Comparison of ENCODE assay signal across 1 cellular context in genomic region chr7:131327626-131328386, GRCh38.
TF ChIP-seq lines count a peak whose summit lies in the region.

MKLN1 (plus strand) TSS chr7:131327876; CDS start chr7:131327900, 24 bp downstream.

TF ChIP-seq in K562, 482 proteins besides CTCF, POLR2A, EP300 and RAD21 (continued from another document and continues in another):
- peak; percentile 84; the same call in 1 of the 2 replicates for TF ChIP-seq ZBTB17 (CRISPR knock-in tag; IDR thresholded peaks at IDR 0.05)
- no peak for TF ChIP-seq XRCC3 (IDR thresholded peaks at IDR 0.05)
- TF ChIP-seq CAMTA2 (CRISPR knock-in tag; conservative IDR thresholded peaks at IDR 0.05) = peak; percentile 81; the same call in 1 of the 2 replicates
- TF ChIP-seq PML (IDR thresholded peaks at IDR 0.05; ENCODE audit: low read length) = peak; percentile 88
- no peak for TF ChIP-seq ZNF408 (CRISPR knock-in tag; IDR thresholded peaks at IDR 0.05; ENCODE audit: low read depth)
- peak; percentile 54 for TF ChIP-seq ETV5 (CRISPR knock-in tag; IDR thresholded peaks at IDR 0.05; ENCODE audit: low read depth)
- no peak; the same call in 1 of the 2 replicates for TF ChIP-seq PBX2 (CRISPR knock-in tag; IDR thresholded peaks at IDR 0.05; ENCODE audit: low read depth)
- TF ChIP-seq PBX2 (tag; conservative IDR thresholded peaks at IDR 0.05; ENCODE audit: low read depth) = no peak
- no peak for TF ChIP-seq ZNF41 (CRISPR knock-in tag; conservative IDR thresholded peaks at IDR 0.05)
- peak; percentile 81 for TF ChIP-seq CREB1 (IDR thresholded peaks at IDR 0.05)
- TF ChIP-seq CREB1 (CRISPR knock-in tag; IDR thresholded peaks at IDR 0.05) = no peak; the same call in 1 of the 2 replicates
- TF ChIP-seq HNRNPK (IDR thresholded peaks at IDR 0.05; ENCODE audit: low read depth, low read length, poor library complexity, severe bottlenecking) = no peak
- no peak for TF ChIP-seq ZC3H8 (IDR thresholded peaks at IDR 0.05)
- TF ChIP-seq USF1 (CRISPR knock-in tag; IDR thresholded peaks at IDR 0.05) = no peak; the same call in none of the 2 replicates
- no peak for TF ChIP-seq SMARCE1 (IDR thresholded peaks at IDR 0.05)
- no peak for TF ChIP-seq POLR3A (IDR thresholded peaks at IDR 0.05; ENCODE audit: borderline replicate concordance, extremely low read depth, insufficient read depth, insufficient read length)
- no peak for TF ChIP-seq ZNF699 (CRISPR knock-in tag; IDR thresholded peaks at IDR 0.05; ENCODE audit: insufficient replicate concordance)
- TF ChIP-seq ILK (tag; IDR thresholded peaks at IDR 0.05; ENCODE audit: borderline replicate concordance, low read depth) = no peak
- peak; percentile 94; the same call in 1 of the 2 replicates for TF ChIP-seq NR3C1 (CRISPR knock-in tag; IDR thresholded peaks at IDR 0.05)
- TF ChIP-seq RCOR1 (IDR thresholded peaks at IDR 0.05; ENCODE audit: borderline replicate concordance in 1 of 2, low read depth in 2 of 2, low read length in 2 of 2) = no peak; a peak in 1 of 4 replicates
- TF ChIP-seq LARP7 (IDR thresholded peaks at IDR 0.05) = no peak
- TF ChIP-seq NCOA6 (IDR thresholded peaks at IDR 0.05) = no peak; the same call in 1 of the 2 replicates
- peak; percentile 63 for TF ChIP-seq NFIC (IDR thresholded peaks at IDR 0.05)
- TF ChIP-seq MNT (conservative IDR thresholded peaks at IDR 0.05) = peak; percentile 73 to 76
- TF ChIP-seq ZNF512 (tag; IDR thresholded peaks at IDR 0.05) = no peak
- no peak; the same call in 1 of the 2 replicates for TF ChIP-seq HOXB6 (CRISPR knock-in tag; IDR thresholded peaks at IDR 0.05; ENCODE audit: borderline replicate concordance)
- TF ChIP-seq U2AF1 (optimal IDR thresholded peaks at IDR 0.05; ENCODE audit: low read depth, low read length) = peak; percentile 89
- TF ChIP-seq ZKSCAN8 (CRISPR knock-in tag; IDR thresholded peaks at IDR 0.05) = no peak
- 0 out of 2 replicates have a peak, but pooled peaks have one; percentile 42 for TF ChIP-seq PATZ1 (CRISPR knock-in tag; IDR thresholded peaks at IDR 0.05; ENCODE audit: borderline replicate concordance)
- TF ChIP-seq HMBOX1 (IDR thresholded peaks at IDR 0.05) = no peak
- no peak for TF ChIP-seq BCOR (IDR thresholded peaks at IDR 0.05)
- no peak for TF ChIP-seq ZNF764 (CRISPR knock-in tag; IDR thresholded peaks at IDR 0.05; ENCODE audit: low read depth)
- TF ChIP-seq THRB (CRISPR knock-in tag; conservative IDR thresholded peaks at IDR 0.05) = no peak
- no peak; the same call in 1 of the 2 replicates for TF ChIP-seq SOX6 (IDR thresholded peaks at IDR 0.05)
- 0 out of 2 replicates have a peak, but pooled peaks have one; percentile 29 for TF ChIP-seq TEAD4 (IDR thresholded peaks at IDR 0.05; ENCODE audit: low read length)
- peak; percentile 88; the same call in 1 of the 2 replicates for TF ChIP-seq TEAD4 (CRISPR knock-in tag; IDR thresholded peaks at IDR 0.05; ENCODE audit: borderline replicate concordance)
- no peak for TF ChIP-seq ZNF347 (CRISPR knock-in tag; IDR thresholded peaks at IDR 0.05; ENCODE audit: low read depth)
- TF ChIP-seq FOXP1 (CRISPR knock-in tag; IDR thresholded peaks at IDR 0.05) = peak; percentile 98
- peak; percentile 72 for TF ChIP-seq CTBP1 (IDR thresholded peaks at IDR 0.05; ENCODE audit: borderline replicate concordance)
- no peak for TF ChIP-seq WHSC1 (IDR thresholded peaks at IDR 0.05; ENCODE audit: low read length)
- TF ChIP-seq TOE1 (IDR thresholded peaks at IDR 0.05; ENCODE audit: borderline replicate concordance) = peak; percentile 87
- TF ChIP-seq TOE1 (CRISPR knock-in tag; IDR thresholded peaks at IDR 0.05; ENCODE audit: borderline replicate concordance, low read depth) = no peak
- no peak for TF ChIP-seq CREB3 (tag; conservative IDR thresholded peaks at IDR 0.05; ENCODE audit: low read depth)
- TF ChIP-seq ARID2 (IDR thresholded peaks at IDR 0.05) = peak; percentile 28; the same call in 1 of the 2 replicates
- TF ChIP-seq SFPQ (IDR thresholded peaks at IDR 0.05; ENCODE audit: low read depth, low read length) = no peak
- no peak for TF ChIP-seq SMARCB1 (IDR thresholded peaks at IDR 0.05; ENCODE audit: insufficient read length, low read depth)
- no peak for TF ChIP-seq ZNF277 (CRISPR knock-in tag; IDR thresholded peaks at IDR 0.05; ENCODE audit: borderline replicate concordance)
- no peak for TF ChIP-seq SAFB2 (IDR thresholded peaks at IDR 0.05; ENCODE audit: borderline replicate concordance, low read depth, low read length, severe bottlenecking)
- TF ChIP-seq ATF3 (IDR thresholded peaks at IDR 0.05) = no peak
- TF ChIP-seq ATF3 (CRISPR knock-in tag; conservative IDR thresholded peaks at IDR 0.05) = no peak; the same call in 1 of the 2 replicates
- no peak for TF ChIP-seq HES1 (IDR thresholded peaks at IDR 0.05; ENCODE audit: low read depth)
